In the genomic region with DNA sequence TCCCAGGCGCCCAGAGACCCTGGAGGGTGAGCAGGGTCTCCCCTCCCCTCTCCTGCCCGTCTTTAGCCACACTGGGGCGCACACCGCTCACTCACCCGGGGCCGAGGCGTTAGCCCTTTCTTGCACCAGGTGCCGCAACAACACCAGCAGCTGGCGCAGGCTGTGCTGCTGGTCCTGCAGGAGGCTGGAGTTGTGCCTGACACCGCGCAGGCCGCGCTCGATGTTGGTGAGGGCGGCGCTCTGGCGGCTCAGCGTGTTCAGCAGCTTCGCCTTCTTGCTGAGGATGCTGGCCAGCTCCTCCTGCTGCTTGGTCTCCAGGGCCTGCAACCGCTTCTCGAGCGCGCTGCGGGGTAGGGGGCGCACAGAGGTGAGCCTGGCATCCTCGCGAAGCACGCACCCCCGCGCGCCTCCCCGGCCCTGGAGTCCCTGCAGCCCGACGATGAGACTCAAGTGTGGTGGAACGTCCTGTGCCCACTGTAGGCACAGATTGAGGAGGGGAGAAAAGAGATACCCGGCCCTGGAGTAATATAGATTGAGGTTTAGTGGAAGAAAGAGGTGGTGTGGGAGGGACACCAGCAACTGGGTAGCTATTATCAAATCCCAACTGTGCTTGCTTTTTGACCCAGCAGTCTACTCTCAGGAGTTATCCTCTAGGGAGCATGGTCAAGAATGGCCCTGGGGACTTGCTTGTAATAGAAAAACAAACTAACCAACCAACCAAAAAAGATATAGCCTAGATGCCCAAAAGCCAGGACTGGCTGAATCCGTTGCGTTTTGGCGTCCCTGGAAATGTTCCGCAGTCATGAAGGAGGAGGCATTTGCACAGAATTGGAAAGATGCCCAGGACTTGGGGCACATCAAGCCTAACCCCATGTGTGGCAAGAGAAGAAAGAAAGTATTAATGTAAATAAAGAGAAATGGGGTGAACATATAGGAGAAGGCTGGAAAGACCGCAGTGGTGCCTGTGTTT, we compare ENCODE assay signal across 9 cellular contexts. TPM values are rescaled to one million over a fixed set of nuclear protein-coding genes. Genes with fewer than 3 reads are reported as not detected.
DNase-seq lines count a peak whose midpoint lies in the region; FAIRE-seq and TF ChIP-seq lines count a peak whose summit lies in the region.
"Had no signal": no experiment of that assay in that cellular context is flagged by ENCODE, and none has a peak within 500 bp of the region (broad histone marks: within the 10 kb centered on the region; RNA-seq: fewer than 3 reads in every experiment).

No MANE protein-coding gene starts in this region.

- intact Hi-C loops in kidney (cut with DNase I), result no loop called here

- no peak overlapping the region for H3K4ac ChIP-seq in neuronal stem cell (ENCODE audit: low read length)

- H2BK12ac ChIP-seq in neuronal stem cell (ENCODE audit: low read length), result no peak overlapping the region

- H3K27ac ChIP-seq in neuronal stem cell (replicated peaks; ENCODE audit: low read length) (no peak overlapping the region), kidney (ENCODE audit: low read depth in 2 of 2, low read length in 2 of 2) (no peak overlapping the region)

- no peaks in the 10 kb centered on the region for H3K36me3 ChIP-seq in neuronal stem cell (replicated peaks in 1 of 2; ENCODE audit: control insufficient read depth in 2 of 2, insufficient read depth in 2 of 2, low read length in 2 of 2)
- H3K36me3 ChIP-seq in kidney (ENCODE audit: control insufficient read depth in 1 of 2, insufficient read depth in 2 of 2, low read length in 2 of 2), result no peaks in the 10 kb centered on the region

- H3K4me3 ChIP-seq in fibroblast of pulmonary artery (replicated peaks; ENCODE audit: low read depth, low read length), result no peak overlapping the region
- H3K4me3 ChIP-seq in neuronal stem cell (ENCODE audit: low read length in 2 of 2), result no peak overlapping the region
- H3K4me3 ChIP-seq in kidney (ENCODE audit: low read length in 2 of 2), result no peak overlapping the region

- H3K14ac ChIP-seq in neuronal stem cell (ENCODE audit: low read length), result no peak overlapping the region

- no peak overlapping the region for H4K91ac ChIP-seq in neuronal stem cell (ENCODE audit: low read depth, low read length, poor library complexity)

- peak overlapping the region; percentile 21 for H3K18ac ChIP-seq in neuronal stem cell (ENCODE audit: low read length)

- TF ChIP-seq CTCF in fibroblast of pulmonary artery (IDR thresholded peaks at IDR 0.05; ENCODE audit: low read length, missing control alignments) (no peak), kidney (IDR thresholded peaks at IDR 0.05; ENCODE audit: borderline replicate concordance, extremely low read depth, insufficient read depth) (no peak)

- H2BK120ac ChIP-seq in neuronal stem cell (ENCODE audit: low read depth, low read length), result no peak overlapping the region

- peaks cover 0 to 1% of the 10 kb centered on the region in 2 donors for H3K4me1 ChIP-seq in neuronal stem cell (ENCODE audit: control insufficient read depth in 2 of 2, insufficient read depth in 1 of 2, low read depth in 1 of 2, low read length in 2 of 2)
- H3K4me1 ChIP-seq in kidney (ENCODE audit: control insufficient read depth in 1 of 2, insufficient read depth in 1 of 2, low read depth in 1 of 2, low read length in 2 of 2), result peaks cover 0 to 2% of the 10 kb centered on the region in 2 donors

- H3K79me1 ChIP-seq in neuronal stem cell (ENCODE audit: low read depth, low read length), result no peaks in the 10 kb centered on the region

- H2BK15ac ChIP-seq in neuronal stem cell (ENCODE audit: low read length), result no peak overlapping the region

- no peak overlapping the region for H2BK5ac ChIP-seq in neuronal stem cell (ENCODE audit: low read length)

- DNase-seq in DMS153 treated with DMSO at 0.1 percent for 48 hours (lab: John Stamatoyannopoulos, UW; ENCODE audit: unreplicated experiment), result peak; percentile 10
- DNase-seq in NCI-H1436 treated with DMSO at 0.1 percent for 48 hours (lab: John Stamatoyannopoulos, UW), result peak; percentile 25
- peak; percentile 53 for DNase-seq in fibroblast of pulmonary artery (ENCODE audit: low read depth)
- peak; percentile 59 for DNase-seq in neuronal stem cell (ENCODE audit: low spot score)
- DNase-seq in cerebellum (ENCODE audit: low spot score), result no peak
- DNase-seq in kidney, result no peak
- DNase-seq in stimulated activated CD4-positive, alpha-beta T cell treated with anti-CD3 and anti-CD28 coated beads, Interleukin-12 subunit alpha, Interleukin-12 subunit beta, amount 100 ng/mL, for 4 hours, result no peak
- DNase-seq in NCI-H1105 (lab: John Stamatoyannopoulos, UW), result no peak

- peak overlapping the region; percentile 50 for H3K23ac ChIP-seq in neuronal stem cell (ENCODE audit: low read depth, low read length, poor library complexity)

- no peak for FAIRE-seq in kidney (lab: Jason Lieb, UNC)
- FAIRE-seq: colon had no signal

- WGBS in neuronal stem cell (ENCODE audit: extremely low coverage in 2 of 2, insufficient read length in 2 of 2, insufficient replicate concordance in 1 of 2), 2 donors, result no CpG with 5 or more reads among the region's 41 CpGs

- no peak overlapping the region for H3K4me2 ChIP-seq in neuronal stem cell (ENCODE audit: insufficient read depth, low read length, poor library complexity, severe bottlenecking)

- no peak overlapping the region for H2AFZ ChIP-seq in neuronal stem cell (ENCODE audit: low read length)

- no peak overlapping the region for H2AK5ac ChIP-seq in neuronal stem cell (ENCODE audit: low read depth, low read length)

- H3K9me3 ChIP-seq in neuronal stem cell (replicated peaks in 1 of 2; ENCODE audit: control insufficient read depth in 2 of 2, insufficient read depth in 1 of 2, low read depth in 1 of 2, low read length in 2 of 2) (no peaks in the 10 kb centered on the region), kidney (ENCODE audit: control insufficient read depth in 1 of 2, low read length in 2 of 2) (no peaks in the 10 kb centered on the region)

- H4K8ac ChIP-seq in neuronal stem cell (ENCODE audit: low read depth, low read length), result no peak overlapping the region

- H3K27me3 ChIP-seq in neuronal stem cell (ENCODE audit: control insufficient read depth in 3 of 3, insufficient read depth in 3 of 3, low read depth in 1 of 3, low read length in 3 of 3), result peaks cover 0 to 44% (median 2%) of the 10 kb centered on the region in 3 experiments

- H3K9ac ChIP-seq in neuronal stem cell (ENCODE audit: low read depth, low read length, poor library complexity) (no peak overlapping the region), kidney (ENCODE audit: low read length in 2 of 2) (no peak overlapping the region)

RNA-seq across cellular contexts. Expression of a gene that starts 30.9 kb away (rescaled TPM):
- polyA plus RNA-seq in neuronal stem cell (2013, experiment 1 of 2), result 0.14 TPM
- 0.17 TPM for polyA plus RNA-seq in neuronal stem cell (2013, experiment 2 of 2)
- total RNA-seq in cerebellum, result 0.09 TPM
- total RNA-seq in kidney, result 0.57 TPM
- 0.24 TPM for polyA plus RNA-seq in kidney (ENCODE audit: insufficient read depth, low read depth, low replicate concordance)

RNA-seq across cellular contexts. Expression of a gene that starts 51.8 kb away (rescaled TPM):
- 12.2 TPM for polyA plus RNA-seq in neuronal stem cell (2013, experiment 1 of 2)
- 11.7 TPM for polyA plus RNA-seq in neuronal stem cell (2013, experiment 2 of 2)
- total RNA-seq in cerebellum, result 3.5 TPM
- 10.2 TPM for total RNA-seq in kidney
- 12.6 TPM for polyA plus RNA-seq in kidney (ENCODE audit: insufficient read depth, low read depth, low replicate concordance)

Comparison
In these comparisons a context has a peak if more than half of its experiments do, and no peak if none do; other contexts are left out.
1. DNase-seq: peak in DMS153 treated with DMSO at 0.1 percent for 48 hours (single experiment), NCI-H1436 treated with DMSO at 0.1 percent for 48 hours (single experiment), fibroblast of pulmonary artery (single experiment) and neuronal stem cell (single experiment); none in cerebellum (single experiment), kidney (single experiment), stimulated activated CD4-positive, alpha-beta T cell treated with anti-CD3 and anti-CD28 coated beads, Interleukin-12 subunit alpha, Interleukin-12 subunit beta, amount 100 ng/mL, for 4 hours (single experiment) and NCI-H1105 (single experiment).